In the genomic region with DNA sequence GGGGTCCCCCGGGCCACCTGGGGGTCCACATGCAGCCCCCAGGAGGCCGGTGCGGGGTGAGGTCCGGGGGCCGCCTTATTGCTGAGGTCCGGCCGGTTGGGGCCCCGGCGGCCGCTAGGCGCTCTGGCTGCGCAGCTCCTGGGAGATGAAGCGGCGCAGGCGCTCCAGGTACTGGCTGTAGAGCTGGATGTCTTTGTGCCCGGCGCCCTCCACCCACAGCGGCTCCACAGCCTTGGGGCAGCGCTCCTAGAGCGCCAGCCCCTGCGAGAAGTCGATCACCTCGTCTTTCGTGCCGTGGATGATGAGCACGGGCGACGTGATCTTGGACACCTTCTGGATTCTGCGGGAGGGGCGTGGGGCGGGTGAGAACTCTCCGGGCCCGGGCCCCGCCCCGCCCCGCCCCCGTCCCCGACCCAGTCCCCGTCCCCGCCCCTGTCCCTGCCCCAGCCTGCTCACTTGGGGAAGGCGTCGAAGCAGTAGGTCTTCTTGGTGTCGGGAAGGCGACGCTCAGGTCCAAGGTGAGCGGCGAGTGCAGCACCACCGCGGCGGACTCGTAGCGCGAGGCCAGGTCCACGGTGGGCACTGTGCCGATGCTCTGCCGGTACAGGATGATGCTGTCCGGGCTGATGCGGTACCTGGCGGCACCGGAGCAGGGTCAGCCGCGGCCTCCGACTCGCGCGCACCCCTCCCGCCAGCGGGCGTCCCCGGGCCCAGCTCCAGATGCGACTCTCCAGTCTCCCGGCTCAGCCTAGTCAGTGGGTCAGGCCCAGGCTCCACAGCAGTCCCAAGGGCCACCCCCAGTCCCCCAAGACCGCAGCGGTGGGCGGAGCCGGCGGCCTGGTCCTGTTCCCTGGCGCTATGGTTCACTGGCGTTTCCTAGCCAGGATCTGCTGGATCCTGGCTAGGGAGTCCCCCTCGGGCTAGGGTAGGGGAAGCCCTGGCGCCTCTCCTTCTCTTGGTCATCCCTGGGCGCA, we compare ENCODE assay signal across 1 cellular context.
TF ChIP-seq lines count a peak whose summit lies in the region.

No MANE protein-coding gene starts in this region.

TF ChIP-seq in H1, 55 proteins besides CTCF, POLR2A, EP300 and RAD21:
- TF ChIP-seq KDM4A (IDR thresholded peaks at IDR 0.05; ENCODE audit: low read depth, low read length, severe bottlenecking), result peak; percentile 18
- TF ChIP-seq, protein P1, sequence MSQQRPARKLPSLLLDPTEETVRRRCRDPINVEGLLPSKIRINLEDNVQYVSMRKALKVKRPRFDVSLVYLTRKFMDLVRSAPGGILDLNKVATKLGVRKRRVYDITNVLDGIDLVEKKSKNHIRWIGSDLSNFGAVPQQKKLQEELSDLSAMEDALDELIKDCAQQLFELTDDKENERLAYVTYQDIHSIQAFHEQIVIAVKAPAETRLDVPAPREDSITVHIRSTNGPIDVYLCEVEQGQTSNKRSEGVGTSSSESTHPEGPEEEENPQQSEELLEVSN (IDR thresholded peaks at IDR 0.05), result peak; percentile 29; the same call in 1 of the 2 replicates
